In the genomic region with DNA sequence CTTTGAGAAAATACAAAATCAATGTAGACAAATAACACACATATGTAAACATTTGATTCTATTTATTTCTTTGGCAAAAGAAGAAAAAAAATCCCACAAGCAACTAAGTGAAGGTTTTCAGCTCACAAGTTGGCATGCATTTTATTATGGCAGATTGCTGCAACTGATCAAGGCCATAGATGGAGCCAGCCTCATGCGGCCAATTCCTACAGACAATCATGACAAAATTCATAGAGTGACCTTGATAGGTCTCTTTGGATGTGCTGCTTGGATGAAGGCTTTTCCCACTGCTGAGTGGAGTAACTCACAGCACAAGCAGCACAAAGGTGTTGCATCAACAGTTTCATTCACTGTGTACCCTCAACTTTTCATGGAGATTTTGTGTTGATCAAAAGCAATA, we compare ENCODE assay signal across 6 cellular contexts. TPM values are rescaled to one million over a fixed set of nuclear protein-coding genes. Genes with fewer than 3 reads are reported as not detected.
"Had no signal": no experiment of that assay in that cellular context is flagged by ENCODE, and none has a peak within 500 bp of the region (broad histone marks: within the 10 kb centered on the region; RNA-seq: fewer than 3 reads in every experiment).

No MANE protein-coding gene starts in this region.

- H3K36me3 Mint-ChIP-seq: IgD-negative memory B cell had no signal

- H3K9me3 Mint-ChIP-seq: IgD-negative memory B cell had no signal

- DNase-seq: GOT3, H7, HCEC 1CT, KG1 had no signal

- H3K4me3 Mint-ChIP-seq: IgD-negative memory B cell had no signal

- H3K27ac Mint-ChIP-seq: IgD-negative memory B cell had no signal

- FAIRE-seq: HTR-8/SVneo had no signal

- H3K4me1 Mint-ChIP-seq: IgD-negative memory B cell had no signal

- H3K27me3 Mint-ChIP-seq: IgD-negative memory B cell had no signal

RNA-seq across cellular contexts. Expression of a gene that starts 22.1 kb away (rescaled TPM):
- polyA plus RNA-seq: IgD-negative memory B cell had no signal
